Comparison of ENCODE assay signal across 15 cellular contexts in genomic region chr11:12007230-12007593, GRCh38. TPM values are rescaled to one million over a fixed set of nuclear protein-coding genes. Genes with fewer than 3 reads are reported as not detected.
A peak's percentile ranks its signal among the peaks of the same experiment; 100 is the strongest.
DNase-seq lines count a peak whose midpoint lies in the region; ATAC-seq and TF ChIP-seq lines count a peak whose summit lies in the region.
"Had no signal": no experiment of that assay in that cellular context is flagged by ENCODE, and none has a peak within 500 bp of the region (broad histone marks: within the 10 kb centered on the region; RNA-seq: fewer than 3 reads in every experiment).

No MANE protein-coding gene starts in this region.

- H3K79me2 ChIP-seq in neural progenitor cell (ENCODE audit: low read depth), result no peaks in the 10 kb centered on the region

- peaks cover 19% of the 10 kb centered on the region for H4K20me1 ChIP-seq in neural progenitor cell (ENCODE audit: low read depth)

- ATAC-seq in GM21723 (IDR thresholded peaks at IDR 0.05; ENCODE audit: unreplicated experiment) (no peak), GM18909 (IDR thresholded peaks at IDR 0.05; ENCODE audit: poor library complexity, unreplicated experiment) (no peak)
- ATAC-seq: activated CD4-positive, alpha-beta T cell treated with anti-CD3 and anti-CD28 coated beads for 36 hours had no signal

- TF ChIP-seq CTCF in AG04450 (IDR thresholded peaks at IDR 0.05; ENCODE audit: low read depth, low read length) (no peak), RWPE1 (conservative IDR thresholded peaks at IDR 0.05; ENCODE audit: low read depth) (no peak), neural progenitor cell (IDR thresholded peaks at IDR 0.05) (no peak)

- 47 to 61% methylated on average over 5 of the region's 5 CpGs for WGBS in esophagus, 2 donors

- H3K36me3 Mint-ChIP-seq in neural progenitor cell, result peaks cover 15% of the 10 kb centered on the region
- H3K36me3 Mint-ChIP-seq: activated naive CD4-positive, alpha-beta T cell treated with anti-CD3 and anti-CD28 coated beads, Interleukin-2, amount 10 ng/mL, durations not matched to agents 7 days and 5 days; naive B cell had no signal

- H3K4me1 Mint-ChIP-seq in neural progenitor cell, result peaks cover 16% of the 10 kb centered on the region

- no peaks in the 10 kb centered on the region for H3K27me3 ChIP-seq in AG04450 (ENCODE audit: control insufficient read depth, insufficient read depth, low read length)
- peaks cover 0 to 5% of the 10 kb centered on the region in 2 donors for H3K27me3 ChIP-seq in esophagus (ENCODE audit: control insufficient read depth in 1 of 2, insufficient read depth in 2 of 2, low read length in 2 of 2)
- H3K27me3 ChIP-seq in neural progenitor cell, result peaks cover 34% of the 10 kb centered on the region

- no peaks in the 10 kb centered on the region for H3K9me3 Mint-ChIP-seq in neural progenitor cell
- H3K9me3 Mint-ChIP-seq: activated naive CD4-positive, alpha-beta T cell treated with anti-CD3 and anti-CD28 coated beads, Interleukin-2, amount 10 ng/mL, durations not matched to agents 7 days and 5 days; stimulated activated naive CD8-positive, alpha-beta T cell treated with anti-CD3 and anti-CD28 coated beads, Interleukin-15, amount 100 ng/mL, for 72 hours had no signal

- H3K27ac ChIP-seq in AG04450 (ENCODE audit: low read depth, low read length), result no peak overlapping the region
- peak overlapping the region; percentile 98 for H3K27ac ChIP-seq in RWPE1
- H3K27ac ChIP-seq in esophagus (ENCODE audit: low read depth in 2 of 2, low read length in 1 of 2), result peak overlapping the region; percentile 35 to 42
- H3K27ac ChIP-seq in neural progenitor cell, result no peak overlapping the region

- CTCF ChIA-PET in AG04450 (lab: Charles Lee), result interaction anchor here (0.7 to 3.2 kb wide), 3 partner anchors 37 to 282 kb away, joined by 3 to 12 read pairs (median 7); no protein-coding TSS in a partner anchor
- CTCF ChIA-PET in RWPE1 (lab: Yijun Ruan, JAX), result no interaction called here

- H3K9ac ChIP-seq in neural progenitor cell, result no peak overlapping the region

- no peak overlapping the region for H3K27ac Mint-ChIP-seq in neural progenitor cell
- H3K27ac Mint-ChIP-seq: activated CD4-positive, alpha-beta T cell treated with anti-CD3 and anti-CD28 coated beads for 36 hours; activated naive CD4-positive, alpha-beta T cell treated with anti-CD3 and anti-CD28 coated beads, Interleukin-2, amount 10 ng/mL, durations not matched to agents 7 days and 5 days; naive B cell; stimulated activated naive CD8-positive, alpha-beta T cell treated with anti-CD3 and anti-CD28 coated beads, Interleukin-15, amount 100 ng/mL, for 72 hours had no signal

- H3K9me3 ChIP-seq in AG04450 (ENCODE audit: control insufficient read depth, insufficient read depth, low read length), result no peaks in the 10 kb centered on the region
- no peaks in the 10 kb centered on the region for H3K9me3 ChIP-seq in esophagus (ENCODE audit: control insufficient read depth in 2 of 2, insufficient read depth in 1 of 2, low read depth in 1 of 2, low read length in 1 of 2)
- H3K9me3 ChIP-seq in neural progenitor cell (ENCODE audit: low read depth), result no peaks in the 10 kb centered on the region

- peak overlapping the region; percentile 93 for H3K4me3 ChIP-seq in AG04450 (ENCODE audit: low read depth, low read length)
- peak overlapping the region in 1 of 2 donors; percentile 40 for H3K4me3 ChIP-seq in esophagus (ENCODE audit: low read depth in 1 of 2, low read length in 2 of 2)
- H3K4me3 ChIP-seq in neural progenitor cell, result no peak overlapping the region

- H3K36me3 ChIP-seq in esophagus (ENCODE audit: control insufficient read depth in 2 of 2, insufficient read depth in 2 of 2, low read length in 1 of 2) (no peaks in the 10 kb centered on the region), neural progenitor cell (no peaks in the 10 kb centered on the region)

- H3K27me3 Mint-ChIP-seq in neural progenitor cell (ENCODE audit: insufficient read depth, low read depth), result peaks cover 3% of the 10 kb centered on the region

- H2AFZ ChIP-seq in neural progenitor cell (replicated peaks), result no peak overlapping the region

- H3F3A ChIP-seq in neural progenitor cell (ENCODE audit: low read depth), result peaks cover 5% of the 10 kb centered on the region

- POLR2A ChIA-PET in AG04450 (lab: Yijun Ruan, JAX), result interaction anchor here (0.6 to 1.3 kb wide), 2 partner anchors 37 to 1197 kb away, joined by 3 to 5 read pairs; no protein-coding TSS in a partner anchor
- POLR2A ChIA-PET in RWPE1 (lab: Yijun Ruan, JAX; ENCODE audit: low non-redundant PET), result no interaction called here

- DNase-seq in AG04450 (ENCODE audit: low read depth, low spot score) (no peak), RWPE1 (ENCODE audit: low spot score) (no peak), neural progenitor cell (ENCODE audit: low spot score) (peak; percentile 12), NCI-H510A (lab: John Stamatoyannopoulos, UW) (no peak)
- DNase-seq in effector CD4-positive, alpha-beta T cell, result no peak
- DNase-seq: activated CD4-positive, alpha-beta T cell treated with anti-CD3 and anti-CD28 coated beads for 36 hours; activated naive CD4-positive, alpha-beta T cell treated with anti-CD3 and anti-CD28 coated beads, Interleukin-2, amount 10 ng/mL, durations not matched to agents 7 days and 5 days; effector CD8-positive, alpha-beta T cell; naive B cell; NCI-H1436; NCI-H748 treated with DMSO at 0.1 percent for 48 hours; stimulated activated naive CD8-positive, alpha-beta T cell treated with anti-CD3 and anti-CD28 coated beads, Interleukin-15, amount 100 ng/mL, for 72 hours had no signal

- peaks cover 2 to 8% of the 10 kb centered on the region in 2 donors for H3K4me1 ChIP-seq in esophagus (ENCODE audit: control insufficient read depth in 2 of 2, insufficient read depth in 2 of 2, low read length in 1 of 2)
- peaks cover 7% of the 10 kb centered on the region for H3K4me1 ChIP-seq in neural progenitor cell

- no peak overlapping the region for H3K4me2 ChIP-seq in neural progenitor cell

- peak overlapping the region; percentile 85 for H3K4me3 Mint-ChIP-seq in neural progenitor cell
- H3K4me3 Mint-ChIP-seq: activated CD4-positive, alpha-beta T cell treated with anti-CD3 and anti-CD28 coated beads for 36 hours; activated naive CD4-positive, alpha-beta T cell treated with anti-CD3 and anti-CD28 coated beads, Interleukin-2, amount 10 ng/mL, durations not matched to agents 7 days and 5 days had no signal

RNA-seq across cellular contexts. Expression of gene DKK3, which starts 1.2 kb away (rescaled TPM):
- polyA plus RNA-seq in AG04450 (2011; rRNA removed) (928 and 935 TPM in 2 replicates), esophagus (10 to 100 TPM in 1 of 2 donors, 1 to 10 TPM in 1; 9.7 to 26.7 TPM)
- polyA minus RNA-seq in AG04450 (2011; rRNA and poly(A)+ RNA removed), result 350 and 365 TPM in 2 replicates
- total RNA-seq in neural progenitor cell (ENCODE audit: low replicate concordance), result 23.9 and 26.1 TPM in 2 replicates
- total RNA-seq: activated CD4-positive, alpha-beta T cell treated with anti-CD3 and anti-CD28 coated beads for 36 hours had no signal

Comparison
In these comparisons a context has a peak if more than half of its experiments do, and no peak if none do; other contexts are left out.
1. H3K27ac ChIP-seq: peak in RWPE1 (single experiment) and esophagus (2 of 2); none in AG04450 (single experiment) and neural progenitor cell (single experiment).
2. RNA of gene DKK3, which starts 1.2 kb away (polyA plus RNA-seq): 928 to 935 TPM in AG04450; 9.7 to 26.7 TPM in esophagus; every median in the first group is over 10 times any median in the second.